In genomic region chr1:8509579-8509978, GRCh38 we compare ENCODE assay signal across 11 cellular contexts.
DNase-seq lines count a peak whose midpoint lies in the region; ATAC-seq and TF ChIP-seq lines count a peak whose summit lies in the region.
"Had no signal": no experiment of that assay in that cellular context is flagged by ENCODE, and none has a peak within 500 bp of the region (broad histone marks: within the 10 kb centered on the region; RNA-seq: fewer than 3 reads in every experiment).

No MANE protein-coding gene starts in this region.

- intact Hi-C loops in dorsolateral prefrontal cortex (cut with DNase I) = no loop called here
- intact Hi-C loops in sigmoid colon (cut with DNase I) = no loop called here

- WGBS in sigmoid colon, 2 donors = 92 to 96% methylated on average over 7 of the region's 7 CpGs

- no peaks in the 10 kb centered on the region for H3K9me3 ChIP-seq in sigmoid colon

- peaks cover 0 to 24% (median 22%) of the 10 kb centered on the region in 4 donors for H3K4me1 ChIP-seq in sigmoid colon

- CTCF ChIA-PET in BJ (lab: Yijun Ruan, JAX) = interaction anchor here (0.7 to 2.0 kb wide), 3 partner anchors 12 to 229 kb away, joined by 3 to 5 read pairs (median 3); no protein-coding TSS in a partner anchor

- H3K36me3 ChIP-seq in BJ (ENCODE audit: control insufficient read depth, insufficient read depth, low read length) (no peaks in the 10 kb centered on the region), sigmoid colon (peaks cover 0 to 11% (median 3%) of the 10 kb centered on the region in 4 donors)

- peak overlapping the region in 58 of 59 donors; percentile 0 to 92 (median 82) for H3K27ac ChIP-seq in dorsolateral prefrontal cortex
- peak overlapping the region; percentile 61 to 80 (median 76) for H3K27ac ChIP-seq in sigmoid colon

- TF ChIP-seq CTCF in BJ (IDR thresholded peaks at IDR 0.05; ENCODE audit: insufficient read depth, low read depth, low read length) = no peak
- TF ChIP-seq CTCF in dorsolateral prefrontal cortex (IDR thresholded peaks at IDR 0.05 in 54 of 56, conservative IDR thresholded peaks at IDR 0.05 in 2 of 56; ENCODE audit: low read depth in 1 of 56, partially characterized antibody in 56 of 56) = no peak
- TF ChIP-seq CTCF in sigmoid colon (IDR thresholded peaks at IDR 0.05) = no peak

- TF ChIP-seq POLR2A in sigmoid colon (IDR thresholded peaks at IDR 0.05) = no peak

- no peak for DNase-seq in BJ (ENCODE audit: low read depth)
- DNase-seq in NAMALWA (ENCODE audit: low spot score) = peak; percentile 49
- no peak for DNase-seq in dorsolateral prefrontal cortex
- DNase-seq in sigmoid colon = no peak
- no peak for DNase-seq in stimulated activated CD4-positive, alpha-beta T cell treated with anti-CD3 and anti-CD28 coated beads, Interleukin-2, amount 100 ng/mL, for 48 hours
- DNase-seq in NCI-H2081 treated with DMSO at 0.1 percent for 48 hours (lab: John Stamatoyannopoulos, UW) = no peak
- no peak for DNase-seq in NCI-H69 (lab: John Stamatoyannopoulos, UW)
- DNase-seq: DMS79 treated with DMSO at 0.1 percent for 48 hours, NCI-H1930, SHP77 had no signal

- TF ChIP-seq EP300 in sigmoid colon (IDR thresholded peaks at IDR 0.05) = no peak

- H3K4me3 ChIP-seq in BJ (ENCODE audit: low read depth, low read length) (peak overlapping the region; percentile 22; the same call in 1 of the 2 replicates), dorsolateral prefrontal cortex (peak overlapping the region in 24 of 59 donors; percentile 0 to 53 (median 28)), sigmoid colon (peak overlapping the region in 1 of 4 donors; percentile 27)

- no peak for ATAC-seq in GM18498 (IDR thresholded peaks at IDR 0.05; ENCODE audit: unreplicated experiment)

- H3K27me3 ChIP-seq in BJ (ENCODE audit: control insufficient read depth, insufficient read depth, low read length) (no peaks in the 10 kb centered on the region), dorsolateral prefrontal cortex (no peaks in the 10 kb centered on the region), sigmoid colon (no peaks in the 10 kb centered on the region)

- POLR2A ChIA-PET in BJ (lab: Charles Lee) = no interaction called here
